ENCODE assay signal across 5 cellular contexts in genomic region chr7:151013356-151013727, GRCh38.
A peak's percentile ranks its signal among the peaks of the same experiment; 100 is the strongest.
DNase-seq lines count a peak whose midpoint lies in the region; ATAC-seq and TF ChIP-seq lines count a peak whose summit lies in the region.

No MANE protein-coding gene starts in this region.

- H3K4me1 Mint-ChIP-seq in dendritic cell treated with granulocyte-macrophage colony-stimulating factor and Interleukin-4, amounts not matched to agents 40 ng/mL and 50 ng/mL, for 4 days (ENCODE audit: low read depth): peaks cover 51% of the 10 kb centered on the region

- no peaks in the 10 kb centered on the region for H3K9me3 Mint-ChIP-seq in dendritic cell treated with granulocyte-macrophage colony-stimulating factor and Interleukin-4, amounts not matched to agents 40 ng/mL and 50 ng/mL, for 4 days

- peaks cover 90% of the 10 kb centered on the region for H3K27me3 Mint-ChIP-seq in dendritic cell treated with granulocyte-macrophage colony-stimulating factor and Interleukin-4, amounts not matched to agents 40 ng/mL and 50 ng/mL, for 4 days

- peak overlapping the region; percentile 69 for H3K4me3 Mint-ChIP-seq in dendritic cell treated with granulocyte-macrophage colony-stimulating factor and Interleukin-4, amounts not matched to agents 40 ng/mL and 50 ng/mL, for 4 days

- no peak for TF ChIP-seq POLR2A in erythroblast (IDR thresholded peaks at IDR 0.05; ENCODE audit: low read length)

- no peaks in the 10 kb centered on the region for H3K36me3 Mint-ChIP-seq in dendritic cell treated with granulocyte-macrophage colony-stimulating factor and Interleukin-4, amounts not matched to agents 40 ng/mL and 50 ng/mL, for 4 days (ENCODE audit: low read depth)

- ATAC-seq in HG02852 (IDR thresholded peaks at IDR 0.05; ENCODE audit: unreplicated experiment): peak; percentile 2
- ATAC-seq in HG02642 (IDR thresholded peaks at IDR 0.05; ENCODE audit: poor library complexity, unreplicated experiment): no peak

- DNase-seq in erythroblast (lab: John Stamatoyannopoulos, UW): no peak

- intact Hi-C loops in dendritic cell treated with granulocyte-macrophage colony-stimulating factor and Interleukin-4, amounts not matched to agents 40 ng/mL and 50 ng/mL, for 4 days (cut with micrococcal nuclease): no loop called here

- H3K27ac ChIP-seq in skin epidermis: peak overlapping the region in 4 of 21 experiments; percentile 7 to 77 (median 57)

- H3K27ac Mint-ChIP-seq in dendritic cell treated with granulocyte-macrophage colony-stimulating factor and Interleukin-4, amounts not matched to agents 40 ng/mL and 50 ng/mL, for 4 days: no peak overlapping the region

- H3K4me3 ChIP-seq in skin epidermis: peak overlapping the region in 6 of 7 experiments; percentile 12 to 35 (median 20)
